ENCODE assay signal across 1 cellular context in genomic region chr2:57673983-57674382, GRCh38.
TF ChIP-seq lines count a peak whose summit lies in the region.

No MANE protein-coding gene starts in this region.

TF ChIP-seq in H1, 55 proteins besides CTCF, POLR2A, EP300 and RAD21 (continued from another document):
- TF ChIP-seq ATF2 (IDR thresholded peaks at IDR 0.05; ENCODE audit: low read length) (no peak), PHF8 (conservative IDR thresholded peaks at IDR 0.05; ENCODE audit: low read depth, low read length) (no peak), KDM1A (IDR thresholded peaks at IDR 0.05; ENCODE audit: borderline replicate concordance, low read length) (no peak), CBX5 (IDR thresholded peaks at IDR 0.05; ENCODE audit: low read depth, low read length) (no peak)
